1 cellular context compared by ENCODE assay signal in the genomic region with DNA sequence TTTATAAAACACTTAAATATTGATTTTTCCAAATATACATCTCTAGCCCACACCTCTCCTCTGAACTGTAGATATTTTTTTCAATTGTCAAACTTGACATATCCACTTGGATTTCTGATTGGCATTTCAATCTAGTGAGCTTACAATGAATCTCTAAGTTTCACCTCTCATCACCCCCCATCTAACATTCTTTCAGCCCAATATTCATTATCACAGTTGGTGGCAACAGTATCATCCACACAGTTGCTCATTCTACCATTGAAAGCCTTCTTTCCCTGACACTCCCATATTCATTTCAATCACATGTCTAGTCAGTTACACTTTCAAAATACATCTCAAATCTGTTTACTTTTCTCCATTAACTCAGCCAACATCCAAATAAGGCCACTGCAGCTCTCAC.
TF ChIP-seq lines count a peak whose summit lies in the region.

No MANE protein-coding gene starts in this region.

TF ChIP-seq in GM23338, 12 proteins besides CTCF, POLR2A, EP300 and RAD21 (continued from another document):
- TF ChIP-seq, protein P1, sequence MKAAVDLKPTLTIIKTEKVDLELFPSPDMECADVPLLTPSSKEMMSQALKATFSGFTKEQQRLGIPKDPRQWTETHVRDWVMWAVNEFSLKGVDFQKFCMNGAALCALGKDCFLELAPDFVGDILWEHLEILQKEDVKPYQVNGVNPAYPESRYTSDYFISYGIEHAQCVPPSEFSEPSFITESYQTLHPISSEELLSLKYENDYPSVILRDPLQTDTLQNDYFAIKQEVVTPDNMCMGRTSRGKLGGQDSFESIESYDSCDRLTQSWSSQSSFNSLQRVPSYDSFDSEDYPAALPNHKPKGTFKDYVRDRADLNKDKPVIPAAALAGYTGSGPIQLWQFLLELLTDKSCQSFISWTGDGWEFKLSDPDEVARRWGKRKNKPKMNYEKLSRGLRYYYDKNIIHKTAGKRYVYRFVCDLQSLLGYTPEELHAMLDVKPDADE (IDR thresholded peaks at IDR 0.05): no peak
- TF ChIP-seq, protein P2, sequence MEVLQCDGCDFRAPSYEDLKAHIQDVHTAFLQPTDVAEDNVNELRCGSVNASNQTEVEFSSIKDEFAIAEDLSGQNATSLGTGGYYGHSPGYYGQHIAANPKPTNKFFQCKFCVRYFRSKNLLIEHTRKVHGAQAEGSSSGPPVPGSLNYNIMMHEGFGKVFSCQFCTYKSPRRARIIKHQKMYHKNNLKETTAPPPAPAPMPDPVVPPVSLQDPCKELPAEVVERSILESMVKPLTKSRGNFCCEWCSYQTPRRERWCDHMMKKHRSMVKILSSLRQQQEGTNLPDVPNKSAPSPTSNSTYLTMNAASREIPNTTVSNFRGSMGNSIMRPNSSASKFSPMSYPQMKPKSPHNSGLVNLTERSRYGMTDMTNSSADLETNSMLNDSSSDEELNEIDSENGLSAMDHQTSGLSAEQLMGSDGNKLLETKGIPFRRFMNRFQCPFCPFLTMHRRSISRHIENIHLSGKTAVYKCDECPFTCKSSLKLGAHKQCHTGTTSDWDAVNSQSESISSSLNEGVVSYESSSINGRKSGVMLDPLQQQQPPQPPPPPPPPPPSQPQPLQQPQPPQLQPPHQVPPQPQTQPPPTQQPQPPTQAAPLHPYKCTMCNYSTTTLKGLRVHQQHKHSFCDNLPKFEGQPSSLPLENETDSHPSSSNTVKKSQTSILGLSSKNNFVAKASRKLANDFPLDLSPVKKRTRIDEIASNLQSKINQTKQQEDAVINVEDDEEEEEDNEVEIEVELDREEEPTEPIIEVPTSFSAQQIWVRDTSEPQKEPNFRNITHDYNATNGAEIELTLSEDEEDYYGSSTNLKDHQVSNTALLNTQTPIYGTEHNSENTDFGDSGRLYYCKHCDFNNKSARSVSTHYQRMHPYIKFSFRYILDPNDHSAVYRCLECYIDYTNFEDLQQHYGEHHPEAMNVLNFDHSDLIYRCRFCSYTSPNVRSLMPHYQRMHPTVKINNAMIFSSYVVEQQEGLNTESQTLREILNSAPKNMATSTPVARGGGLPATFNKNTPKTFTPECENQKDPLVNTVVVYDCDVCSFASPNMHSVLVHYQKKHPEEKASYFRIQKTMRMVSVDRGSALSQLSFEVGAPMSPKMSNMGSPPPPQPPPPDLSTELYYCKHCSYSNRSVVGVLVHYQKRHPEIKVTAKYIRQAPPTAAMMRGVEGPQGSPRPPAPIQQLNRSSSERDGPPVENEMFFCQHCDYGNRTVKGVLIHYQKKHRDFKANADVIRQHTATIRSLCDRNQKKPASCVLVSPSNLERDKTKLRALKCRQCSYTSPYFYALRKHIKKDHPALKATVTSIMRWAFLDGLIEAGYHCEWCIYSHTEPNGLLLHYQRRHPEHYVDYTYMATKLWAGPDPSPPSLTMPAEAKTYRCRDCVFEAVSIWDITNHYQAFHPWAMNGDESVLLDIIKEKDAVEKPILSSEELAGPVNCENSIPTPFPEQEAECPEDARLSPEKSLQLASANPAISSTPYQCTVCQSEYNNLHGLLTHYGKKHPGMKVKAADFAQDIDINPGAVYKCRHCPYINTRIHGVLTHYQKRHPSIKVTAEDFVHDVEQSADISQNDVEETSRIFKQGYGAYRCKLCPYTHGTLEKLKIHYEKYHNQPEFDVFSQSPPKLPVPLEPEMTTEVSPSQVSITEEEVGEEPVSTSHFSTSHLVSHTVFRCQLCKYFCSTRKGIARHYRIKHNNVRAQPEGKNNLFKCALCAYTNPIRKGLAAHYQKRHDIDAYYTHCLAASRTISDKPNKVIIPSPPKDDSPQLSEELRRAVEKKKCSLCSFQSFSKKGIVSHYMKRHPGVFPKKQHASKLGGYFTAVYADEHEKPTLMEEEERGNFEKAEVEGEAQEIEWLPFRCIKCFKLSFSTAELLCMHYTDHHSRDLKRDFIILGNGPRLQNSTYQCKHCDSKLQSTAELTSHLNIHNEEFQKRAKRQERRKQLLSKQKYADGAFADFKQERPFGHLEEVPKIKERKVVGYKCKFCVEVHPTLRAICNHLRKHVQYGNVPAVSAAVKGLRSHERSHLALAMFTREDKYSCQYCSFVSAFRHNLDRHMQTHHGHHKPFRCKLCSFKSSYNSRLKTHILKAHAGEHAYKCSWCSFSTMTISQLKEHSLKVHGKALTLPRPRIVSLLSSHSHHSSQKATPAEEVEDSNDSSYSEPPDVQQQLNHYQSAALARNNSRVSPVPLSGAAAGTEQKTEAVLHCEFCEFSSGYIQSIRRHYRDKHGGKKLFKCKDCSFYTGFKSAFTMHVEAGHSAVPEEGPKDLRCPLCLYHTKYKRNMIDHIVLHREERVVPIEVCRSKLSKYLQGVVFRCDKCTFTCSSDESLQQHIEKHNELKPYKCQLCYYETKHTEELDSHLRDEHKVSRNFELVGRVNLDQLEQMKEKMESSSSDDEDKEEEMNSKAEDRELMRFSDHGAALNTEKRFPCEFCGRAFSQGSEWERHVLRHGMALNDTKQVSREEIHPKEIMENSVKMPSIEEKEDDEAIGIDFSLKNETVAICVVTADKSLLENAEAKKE (CRISPR knock-in tag; IDR thresholded peaks at IDR 0.05): no peak
- TF ChIP-seq NANOG (IDR thresholded peaks at IDR 0.05; ENCODE audit: borderline replicate concordance) (no peak), ZNF331 (CRISPR knock-in tag; IDR thresholded peaks at IDR 0.05; ENCODE audit: low read depth) (no peak), JUNB (IDR thresholded peaks at IDR 0.05; ENCODE audit: unreplicated experiment) (no peak), EZH2 (IDR thresholded peaks at IDR 0.05; ENCODE audit: low read depth, unreplicated experiment) (no peak), ZNF114 (CRISPR knock-in tag; IDR thresholded peaks at IDR 0.05) (no peak), POLR2AphosphoS5 (IDR thresholded peaks at IDR 0.05; ENCODE audit: low read depth) (no peak)
TF ChIP-seq in GM23338: peak in this region for 0.
